ENCODE assay signal across 8 cellular contexts in the genomic region with DNA sequence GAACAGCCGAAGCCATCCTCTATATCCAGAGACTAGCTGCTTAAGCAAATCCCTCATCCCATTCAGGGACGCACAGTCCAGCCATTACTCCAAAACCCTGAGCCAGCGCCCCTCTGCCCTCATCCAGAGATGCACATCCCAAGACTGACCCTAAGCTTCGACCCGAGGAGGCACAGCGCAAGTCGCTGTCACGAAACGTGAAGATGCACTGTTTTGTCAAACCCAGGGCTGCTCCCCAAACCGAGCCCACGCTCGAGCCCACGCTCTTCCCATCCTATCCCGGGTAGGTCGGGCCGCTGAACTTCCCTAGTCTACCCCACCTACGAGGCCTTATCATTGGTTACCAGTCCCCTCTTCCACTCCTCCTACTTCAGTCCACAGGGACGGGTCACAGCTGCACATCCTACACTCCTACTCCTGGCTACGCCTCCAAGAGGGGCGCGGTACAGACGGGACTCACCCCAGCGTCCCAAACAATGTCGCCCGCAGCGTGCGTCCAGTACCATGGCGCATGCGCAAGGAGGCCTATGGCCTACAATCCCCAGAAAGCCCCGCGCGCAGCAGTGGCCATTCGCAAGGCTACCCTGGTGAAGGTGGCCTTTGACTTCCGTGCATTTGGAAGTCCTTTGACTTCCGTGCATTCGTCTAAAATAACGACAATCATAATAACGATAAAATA. TPM values are rescaled to one million over a fixed set of nuclear protein-coding genes. Genes with fewer than 3 reads are reported as not detected.
DNase-seq lines count a peak whose midpoint lies in the region; TF ChIP-seq lines count a peak whose summit lies in the region.

A gene (minus strand): TSS at position 501 of the 679 bp plus-strand sequence. CDS start 4,395 bp downstream, outside the sequence.

- TF ChIP-seq CTCF in type B pancreatic cell (conservative IDR thresholded peaks at IDR 0.05): no peak

- in situ Hi-C loops in KBM-7 (cut with MboI; ENCODE audit: low pct_unique_long_range_greater_than_20kb, low sequenced_read_pairs): no loop called here

- H3K36me3 Mint-ChIP-seq in activated naive CD8-positive, alpha-beta T cell: peaks cover 42% of the 10 kb centered on the region
- H3K36me3 Mint-ChIP-seq in type B pancreatic cell: peaks cover 19% of the 10 kb centered on the region

- peak within 1 kb of the TSS; percentile 99 for H3K4me3 Mint-ChIP-seq in activated naive CD8-positive, alpha-beta T cell
- peak within 1 kb of the TSS; percentile 98 for H3K4me3 Mint-ChIP-seq in type B pancreatic cell

- H3K27me3 Mint-ChIP-seq in activated naive CD8-positive, alpha-beta T cell: peaks cover 5% of the 10 kb centered on the region
- H3K27me3 Mint-ChIP-seq in type B pancreatic cell: peaks cover 4% of the 10 kb centered on the region

- intact Hi-C loops in cardiac septum (cut with DNase I) (loop anchor here (1.0 to 5.0 kb wide), 5 partner anchors 44 to 194 kb away; a partner anchor contains a TSS), posterior cingulate gyrus (cut with DNase I) (loop anchor here (2.0 kb wide), 1 partner anchor 44 kb away; a partner anchor contains a TSS)

- DNase-seq in GM04504 (ENCODE audit: low read depth): peak; percentile 94
- DNase-seq in NT2/D1 (ENCODE audit: low read depth, low spot score): peak; percentile 94
- DNase-seq in cardiac septum (ENCODE audit: low spot score): peak; percentile 95
- DNase-seq in posterior cingulate gyrus: peak; percentile 84 to 98 (median 90)
- DNase-seq in type B pancreatic cell (ENCODE audit: extremely low spot score, unreplicated experiment): peak; percentile 95
- no peak for DNase-seq in NCI-H187 treated with DMSO at 0.1 percent for 48 hours (lab: John Stamatoyannopoulos, UW)
- no peak for DNase-seq in KBM-7

- H3K27me3 ChIP-seq in NT2/D1 (ENCODE audit: insufficient read depth, insufficient read length): no peaks in the 10 kb centered on the region

- H3K4me1 ChIP-seq in NT2/D1 (ENCODE audit: insufficient read depth, insufficient read length): no peaks in the 10 kb centered on the region

- H3K36me3 ChIP-seq in NT2/D1 (ENCODE audit: insufficient read depth, insufficient read length, low read length): no peaks in the 10 kb centered on the region

- H3K4me3 ChIP-seq in NT2/D1 (ENCODE audit: insufficient read length, low read depth): peak within 1 kb of the TSS; percentile 80

- H3K27ac Mint-ChIP-seq in activated naive CD8-positive, alpha-beta T cell: peak within 1 kb of the TSS; percentile 87
- H3K27ac Mint-ChIP-seq in type B pancreatic cell: peak within 1 kb of the TSS; percentile 84

- peak within 1 kb of the TSS; percentile 72 for H3K9ac ChIP-seq in NT2/D1 (ENCODE audit: insufficient read length, low read depth)

- peaks cover 15% of the 10 kb centered on the region for H3K4me1 Mint-ChIP-seq in activated naive CD8-positive, alpha-beta T cell (ENCODE audit: low read depth)
- peaks cover 8% of the 10 kb centered on the region for H3K4me1 Mint-ChIP-seq in type B pancreatic cell (ENCODE audit: unreplicated experiment)

- H3K9me3 ChIP-seq in NT2/D1 (ENCODE audit: insufficient read depth, low read length): no peaks in the 10 kb centered on the region

- peaks cover 25% of the 10 kb centered on the region for H3K9me3 Mint-ChIP-seq in activated naive CD8-positive, alpha-beta T cell (ENCODE audit: low read depth)
- no peaks in the 10 kb centered on the region for H3K9me3 Mint-ChIP-seq in type B pancreatic cell

RNA-seq across cellular contexts. Expression of the gene that starts here (rescaled TPM):
- total RNA-seq in cardiac septum (3.0 TPM), type B pancreatic cell (ENCODE audit: low replicate concordance) (9.6 and 10.4 TPM in 2 replicates)

Comparison
In these comparisons a context has a peak if more than half of its experiments do, and no peak if none do; other contexts are left out.
1. DNase-seq: peak in GM04504 (single experiment), NT2/D1 (single experiment), cardiac septum (single experiment), posterior cingulate gyrus (10 of 10) and type B pancreatic cell (single experiment); none in NCI-H187 treated with DMSO at 0.1 percent for 48 hours (single experiment) and KBM-7 (single experiment).